In the genomic region with DNA sequence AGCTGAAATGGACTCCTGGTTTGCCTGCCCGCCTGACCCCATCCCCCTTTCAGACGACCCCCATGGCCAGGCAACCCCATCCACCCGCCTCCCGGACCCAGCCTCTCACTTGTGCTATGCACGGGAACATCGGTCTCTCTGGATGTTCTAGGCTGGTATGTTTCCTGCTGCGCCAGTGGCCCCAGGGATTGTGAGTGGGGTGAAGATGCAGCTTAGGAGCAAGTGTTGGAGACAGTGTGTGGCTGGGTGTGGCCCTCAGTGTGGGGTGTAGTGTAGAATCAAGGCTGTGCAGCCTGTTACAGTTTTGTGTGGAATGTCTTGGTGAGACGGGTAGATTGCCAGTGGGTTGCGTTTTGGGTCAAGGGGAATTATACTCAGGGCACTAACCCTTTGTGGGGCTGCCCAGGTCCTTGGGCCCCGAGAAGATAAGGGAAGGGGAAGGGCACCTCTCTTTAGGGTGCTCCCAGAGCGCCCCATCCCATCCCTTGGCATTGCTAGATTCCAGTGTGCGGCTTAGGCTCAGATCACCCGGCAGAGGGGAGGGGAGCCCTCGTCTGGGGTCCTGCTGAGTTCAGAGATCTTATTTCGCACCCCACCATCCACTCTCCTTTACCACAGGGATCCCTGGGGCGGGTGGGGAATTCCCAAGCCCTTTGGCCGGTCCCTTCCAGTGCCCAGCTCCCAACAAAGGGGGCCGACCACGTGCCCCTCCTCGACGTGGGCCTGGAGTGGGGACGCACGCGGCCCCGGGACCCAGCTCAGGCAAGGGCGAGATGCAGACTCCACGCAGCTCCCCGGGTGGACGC, we compare ENCODE assay signal across 8 cellular contexts. TPM values are rescaled to one million over a fixed set of nuclear protein-coding genes. Genes with fewer than 3 reads are reported as not detected.
DNase-seq lines count a peak whose midpoint lies in the region; ATAC-seq, FAIRE-seq and TF ChIP-seq lines count a peak whose summit lies in the region.

No MANE protein-coding gene starts in this region.

- H3K4me1 ChIP-seq in A549 (peaks cover 45% of the 10 kb centered on the region), HUES64 (ENCODE audit: insufficient read depth, low read length) (peaks cover 7% of the 10 kb centered on the region; the same call in 1 of the 2 replicates), muscle layer of colon (ENCODE audit: insufficient read depth, low read length) (peaks cover 18% of the 10 kb centered on the region)

- H3K4me2 ChIP-seq in A549: peak overlapping the region; percentile 96

- FAIRE-seq in A549 (lab: Jason Lieb, UNC): no peak

- H3K9me3 ChIP-seq in A549: no peaks in the 10 kb centered on the region
- H3K9me3 ChIP-seq in HUES64 (ENCODE audit: insufficient read depth, low read depth, low read length): no peaks in the 10 kb centered on the region
- no peaks in the 10 kb centered on the region for H3K9me3 ChIP-seq in muscle layer of colon (ENCODE audit: low read length)

- POLR2A ChIA-PET in A549 (lab: Yijun Ruan, JAX): interaction anchor here (0.6 to 7.3 kb wide), 21 partner anchors 31 to 452 kb away, joined by 3 to 171 read pairs (median 5); partner anchors contain the start of gene NTMT1

- peaks cover 48% of the 10 kb centered on the region for H3K27me3 ChIP-seq in HUES64 (ENCODE audit: insufficient read depth, low read length)
- H3K27me3 ChIP-seq in muscle layer of colon (ENCODE audit: control insufficient read depth in 1 of 2, insufficient read depth in 2 of 2, low read length in 2 of 2): no peaks in the 10 kb centered on the region

- TF ChIP-seq RAD21 in A549 (conservative IDR thresholded peaks at IDR 0.05 in 1 of 2, IDR thresholded peaks at IDR 0.05 in 1 of 2): no peak

- in situ Hi-C loops in KBM-7 (cut with MboI; ENCODE audit: low pct_unique_long_range_greater_than_20kb, low sequenced_read_pairs): no loop called here

- 36% methylated on average over 18 of the region's 29 CpGs for WGBS in A549 (ENCODE audit: missing lambda C conversion rate)
- WGBS in HUES64: 28% methylated on average over 29 of the region's 29 CpGs

- 0 out of 2 replicates have a peak, but pooled peaks have one; percentile 12 for TF ChIP-seq POLR2A in A549 (IDR thresholded peaks at IDR 0.05; ENCODE audit: low read length)

- H3K4me3 ChIP-seq in A549: peak overlapping the region; percentile 87
- peak overlapping the region; percentile 65 for H3K4me3 ChIP-seq in HUES64 (ENCODE audit: low read length)
- H3K4me3 ChIP-seq in muscle layer of colon (ENCODE audit: low read depth in 1 of 2, low read length in 2 of 2): peak overlapping the region; percentile 28 to 79

- DNase-seq in A549 (ENCODE audit: low read depth in 1 of 2, low spot score in 1 of 2) (no peak), caudate nucleus (lab: John Stamatoyannopoulos, UW) (peak in 1 of 61 donors; percentile 68), sciatic nerve (ENCODE audit: low spot score) (no peak), KBM-7 (no peak), GF-D8 (lab: John Stamatoyannopoulos, UW) (no peak)

- TF ChIP-seq CTCF in A549 (IDR thresholded peaks at IDR 0.05): no peak

- no peak overlapping the region for H3K9ac ChIP-seq in HUES64 (ENCODE audit: low read depth, low read length)
- peak overlapping the region; percentile 82 for H3K9ac ChIP-seq in muscle layer of colon (ENCODE audit: low read length)

- TF ChIP-seq EP300 in A549 (IDR thresholded peaks at IDR 0.05): no peak

- peak overlapping the region; percentile 99 for H3K27ac ChIP-seq in A549
- no peak overlapping the region for H3K27ac ChIP-seq in HUES64 (ENCODE audit: low read depth, low read length)
- peak overlapping the region; percentile 97 for H3K27ac ChIP-seq in caudate nucleus (ENCODE audit: low read depth, low read length)
- peak overlapping the region; percentile 99 for H3K27ac ChIP-seq in muscle layer of colon (ENCODE audit: low read depth, low read length)

- CTCF ChIA-PET in A549 (lab: Yijun Ruan, JAX): interaction anchor here (0.6 to 38.0 kb wide), 62 partner anchors 8 to 527 kb away, joined by 3 to 1029 read pairs (median 5); partner anchors contain the start of genes C9orf50 and NTMT1

- H3K36me3 ChIP-seq in HUES64 (ENCODE audit: insufficient read depth, low read length): no peaks in the 10 kb centered on the region
- H3K36me3 ChIP-seq in muscle layer of colon (ENCODE audit: insufficient read depth, low read length): no peaks in the 10 kb centered on the region

- ATAC-seq in A549: peak in 1 of 2 experiments; percentile 2; a peak in 3 of 6 replicates
- no peak for ATAC-seq in sciatic nerve
- ATAC-seq in HG03460 (IDR thresholded peaks at IDR 0.05; ENCODE audit: unreplicated experiment): no peak

- intact Hi-C loops in sciatic nerve (cut with DNase I): loop anchor here (5.0 to 10.0 kb wide), 2 partner anchors 161 to 449 kb away; partner anchors contain the start of gene C9orf50

TF ChIP-seq in A549, 52 proteins besides CTCF, POLR2A, EP300 and RAD21:
- TF ChIP-seq TP53 (CRISPR knock-in tag; IDR thresholded peaks at IDR 0.05) (no peak), MYC (IDR thresholded peaks at IDR 0.05; ENCODE audit: borderline replicate concordance, low read length) (no peak), SREBF2 (IDR thresholded peaks at IDR 0.05) (no peak), CHD4 (IDR thresholded peaks at IDR 0.05; ENCODE audit: borderline replicate concordance) (no peak), PHF8 (IDR thresholded peaks at IDR 0.05; ENCODE audit: borderline replicate concordance, low read depth) (no peak), NFE2L2 (conservative IDR thresholded peaks at IDR 0.05; ENCODE audit: low read length) (no peak), ATOH8 (CRISPR knock-in tag; IDR thresholded peaks at IDR 0.05; ENCODE audit: low read depth) (no peak), HEYL (CRISPR knock-in tag; IDR thresholded peaks at IDR 0.05) (no peak), POLR2AphosphoS2 (conservative IDR thresholded peaks at IDR 0.05; ENCODE audit: low read length) (no peak)
TF ChIP-seq in A549: peak in this region for 0.

RNA-seq across cellular contexts. Expression of gene IER5L, which starts 4.6 kb away (rescaled TPM):
- 16.8 and 25.1 TPM in 2 replicates for polyA plus RNA-seq in A549 (2011; rRNA removed)
- polyA plus RNA-seq in A549 (2012; cell fraction: cytosol; rRNA removed): 51.4 and 90.0 TPM in 2 replicates
- polyA plus RNA-seq in A549 (2012; cell fraction: nucleus; rRNA removed): 63.3 and 123 TPM in 2 replicates
- 47.9 to 67.5 TPM (median 54.9 TPM) in 3 replicates for polyA plus RNA-seq in A549 (2017; fragmentation: RNase III; extraction: RNeasy Plus Mini Kit Qiagen cat#74134 plus additional on column Dnase treatment)
- 18.1 and 21.3 TPM in 2 replicates for polyA minus RNA-seq in A549 (2011; rRNA and poly(A)+ RNA removed)
- 9.1 TPM for polyA plus RNA-seq in HUES64 (2013, experiment 1 of 2)
- polyA plus RNA-seq in HUES64 (2013, experiment 2 of 2): 13.9 TPM
- total RNA-seq in sciatic nerve: 39.3 TPM
